7 cellular contexts compared by ENCODE assay signal in the genomic region with DNA sequence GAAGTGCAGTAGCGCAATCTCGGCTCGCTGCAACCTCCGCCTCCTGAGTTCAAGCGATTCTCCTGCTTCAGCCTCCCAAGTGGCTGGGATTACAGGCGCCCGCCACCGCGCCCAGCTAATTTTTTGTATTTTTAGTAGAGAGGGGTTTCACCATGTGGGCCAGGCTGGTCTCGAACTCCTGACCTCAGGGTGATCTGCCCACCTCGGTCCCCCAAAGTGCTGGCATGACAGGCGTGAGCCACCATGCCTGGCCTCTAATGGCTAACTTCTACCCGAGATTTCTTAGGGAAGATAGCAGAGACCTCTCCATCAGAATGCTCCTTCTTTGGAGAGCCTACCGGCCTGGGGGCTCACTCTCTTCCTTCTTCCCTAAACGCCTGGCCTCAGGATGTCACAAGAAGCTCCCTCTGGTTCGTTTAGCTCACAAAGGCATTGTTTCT. TPM values are rescaled to one million over a fixed set of nuclear protein-coding genes. Genes with fewer than 3 reads are reported as not detected.
DNase-seq lines count a peak whose midpoint lies in the region; ATAC-seq and TF ChIP-seq lines count a peak whose summit lies in the region.
"Not testable (repeated sequence)": the region's sequence is repeated elsewhere in the genome, so short reads cannot be mapped to it uniquely, and the experiment has no call there.
"Had no signal": no experiment of that assay in that cellular context is flagged by ENCODE, and none has a peak within 500 bp of the region (broad histone marks: within the 10 kb centered on the region; RNA-seq: fewer than 3 reads in every experiment).

No MANE protein-coding gene starts in this region.

- H3K4me2 ChIP-seq in DND-41 (ENCODE audit: insufficient read depth, low read length), result peak overlapping the region; percentile 80

- CTCF ChIA-PET in RWPE1 (lab: Yijun Ruan, JAX), result interaction anchor here (0.6 to 1.5 kb wide), 7 partner anchors 14 to 180 kb away, joined by 3 to 8 read pairs (median 4); partner anchors contain the start of gene DDAH2

- not testable (repeated sequence) for H3K36me3 Mint-ChIP-seq in natural killer cell

- POLR2A ChIA-PET in RWPE1 (lab: Yijun Ruan, JAX; ENCODE audit: low non-redundant PET), result not testable (repeated sequence)

- peaks cover 20 to 33% of the 10 kb centered on the region in 2 donors for H3K4me1 Mint-ChIP-seq in natural killer cell

- not testable (repeated sequence) for H3K9me3 ChIP-seq in DND-41 (ENCODE audit: insufficient read depth, low read length, severe bottlenecking); adrenal gland (replicated peaks in 1 of 3); suprapubic skin

- H3K27ac Mint-ChIP-seq in natural killer cell, result peak overlapping the region; percentile 97 to 99

- H3K36me3 ChIP-seq in DND-41 (ENCODE audit: insufficient read depth, low read length) (peaks cover 15% of the 10 kb centered on the region), adrenal gland (replicated peaks in 1 of 2) (peaks cover 0 to 17% of the 10 kb centered on the region in 2 donors), suprapubic skin (peaks cover 15% of the 10 kb centered on the region)

- intact Hi-C loops in adrenal gland (cut with DNase I); natural killer cell (cut with micrococcal nuclease): not testable (repeated sequence)

- H3K4me3 Mint-ChIP-seq in natural killer cell, result peak overlapping the region; percentile 96

- H3K27me3 Mint-ChIP-seq in natural killer cell (ENCODE audit: low read depth in 2 of 2), result not testable (repeated sequence)

- not testable (repeated sequence) for DNase-seq in DND-41; RWPE1 (ENCODE audit: low spot score); adrenal gland; foreskin fibroblast; natural killer cell; suprapubic skin (ENCODE audit: low spot score in 2 of 2)

- ATAC-seq in DND-41 (ENCODE audit: insufficient read depth, low read depth); natural killer cell: not testable (repeated sequence)

- not testable (repeated sequence) for TF ChIP-seq CTCF in DND-41 (IDR thresholded peaks at IDR 0.05; ENCODE audit: borderline replicate concordance, extremely low read depth, low read length, poor library complexity, severe bottlenecking); RWPE1 (conservative IDR thresholded peaks at IDR 0.05; ENCODE audit: low read depth); adrenal gland (IDR thresholded peaks at IDR 0.05); foreskin fibroblast (IDR thresholded peaks at IDR 0.05; ENCODE audit: low read depth, low read length); natural killer cell (IDR thresholded peaks at IDR 0.05); suprapubic skin (IDR thresholded peaks at IDR 0.05)

- H3K4me3 ChIP-seq in DND-41 (ENCODE audit: low read depth in 1 of 2, low read length in 2 of 2) (peak overlapping the region; percentile 57 to 72), adrenal gland (peak overlapping the region in 2 of 4 donors; percentile 29 to 55), foreskin fibroblast (ENCODE audit: low read depth in 1 of 2, low read length in 2 of 2) (peak overlapping the region; percentile 84 to 97), suprapubic skin (peak overlapping the region; percentile 86)

- not testable (repeated sequence) for TF ChIP-seq EP300 in suprapubic skin (IDR thresholded peaks at IDR 0.05)

- H3K79me2 ChIP-seq in DND-41 (ENCODE audit: insufficient read depth, low read length), result peaks cover 11% of the 10 kb centered on the region

- H2AFZ ChIP-seq in DND-41 (ENCODE audit: low read depth, low read length), result peak overlapping the region; percentile 85

- H3K27me3 ChIP-seq in DND-41 (ENCODE audit: insufficient read depth, low read length, poor library complexity); adrenal gland; suprapubic skin: not testable (repeated sequence)

- H3K27ac ChIP-seq in DND-41 (ENCODE audit: low read length), result peak overlapping the region; percentile 75
- H3K27ac ChIP-seq in RWPE1, result peak overlapping the region; percentile 85
- H3K27ac ChIP-seq in adrenal gland, result peak overlapping the region; percentile 69 to 96 (median 90)
- H3K27ac ChIP-seq in suprapubic skin, result peak overlapping the region; percentile 80

- H3K9ac ChIP-seq in DND-41 (ENCODE audit: low read depth, low read length), result peak overlapping the region; percentile 66

- H3K4me1 ChIP-seq in DND-41 (ENCODE audit: insufficient read depth, low read length) (peaks cover 34% of the 10 kb centered on the region), adrenal gland (replicated peaks in 1 of 2) (peaks cover 3 to 21% of the 10 kb centered on the region in 2 donors), suprapubic skin (peaks cover 27% of the 10 kb centered on the region)

- not testable (repeated sequence) for H4K20me1 ChIP-seq in DND-41 (ENCODE audit: insufficient read depth, low read length)

- TF ChIP-seq POLR2A in adrenal gland (IDR thresholded peaks at IDR 0.05); suprapubic skin (IDR thresholded peaks at IDR 0.05): not testable (repeated sequence)

- H3K9me3 Mint-ChIP-seq in natural killer cell, result not testable (repeated sequence)

- WGBS in adrenal gland, 4 donors, result 9 to 24% (median 13%) methylated on average over 12 to 16 of the region's 16 CpGs
- 14% methylated on average over 16 of the region's 16 CpGs for WGBS in suprapubic skin

RNA-seq across cellular contexts. Expression of gene NEU1, which starts 1.5 kb away (rescaled TPM):
- total RNA-seq in adrenal gland (100 to 1,000 TPM; 101 to 178 (median 118) TPM), natural killer cell (10 to 100 TPM; 36.1 to 69.6 (median 51.5) TPM), suprapubic skin (10 to 100 TPM; 22.2 to 42.7 (median 39.8) TPM)
- polyA plus RNA-seq in adrenal gland, result 10 to 100 TPM; 57.8 to 94.7 (median 85.9) TPM

RNA-seq across cellular contexts. Expression of gene SLC44A4, which starts 14.7 kb away (rescaled TPM):
- total RNA-seq in adrenal gland (10 to 100 TPM in 7 of 8 donors, 1 to 10 TPM in 1; 9.1 to 30.1 (median 16.6) TPM), natural killer cell (under 1 TPM in 1 of 3 donors, not detected in 2; 0.48 TPM), suprapubic skin (1 to 10 TPM; 1.4 to 7.4 (median 4.1) TPM)
- 1 to 10 TPM; 4.7 to 7.7 (median 5.1) TPM for polyA plus RNA-seq in adrenal gland
- total RNA-seq: left cardiac atrium had no signal

RNA-seq across cellular contexts. Expression of gene EHMT2, which starts 33.4 kb away (rescaled TPM):
- 10 to 100 TPM; 25.1 to 67.6 (median 49.9) TPM for total RNA-seq in adrenal gland
- 100 to 1,000 TPM in 1 of 3 donors, 10 to 100 TPM in 2; 16.8 to 107 (median 59.4) TPM for polyA plus RNA-seq in adrenal gland
- 10 to 100 TPM; 49.3 to 56.6 (median 55.8) TPM for total RNA-seq in natural killer cell
- total RNA-seq in suprapubic skin, result 10 to 100 TPM; 38.7 to 48.9 (median 42.9) TPM

RNA-seq across cellular contexts. Expression of gene HSPA1B, which starts 36.6 kb away (rescaled TPM):
- 100 to 1,000 TPM; 156 to 424 (median 244) TPM for total RNA-seq in adrenal gland
- 100 to 1,000 TPM in 1 of 3 donors, 10 to 100 TPM in 2; 29.0 to 102 (median 38.6) TPM for polyA plus RNA-seq in adrenal gland
- 100 to 1,000 TPM in 1 of 3 donors, 10 to 100 TPM in 1, 1 to 10 TPM in 1; 8.5 to 112 (median 15.3) TPM for total RNA-seq in natural killer cell
- 100 to 1,000 TPM; 243 to 686 (median 558) TPM for total RNA-seq in suprapubic skin

RNA-seq across cellular contexts. Expression of gene ZBTB12, which starts 37.7 kb away (rescaled TPM):
- 10 to 100 TPM in 1 of 8 donors, 1 to 10 TPM in 5, under 1 TPM in 2; 0.69 to 14.5 (median 2.5) TPM for total RNA-seq in adrenal gland
- polyA plus RNA-seq in adrenal gland, result 1 to 10 TPM; 1.7 to 4.8 (median 2.6) TPM
- under 1 TPM; 0.54 to 0.77 (median 0.63) TPM for total RNA-seq in natural killer cell
- total RNA-seq in suprapubic skin, result 1 to 10 TPM in 3 of 4 donors, under 1 TPM in 1; 0.49 to 2.6 (median 1.5) TPM
